ENCODE assay signal across 16 cellular contexts in the genomic region with DNA sequence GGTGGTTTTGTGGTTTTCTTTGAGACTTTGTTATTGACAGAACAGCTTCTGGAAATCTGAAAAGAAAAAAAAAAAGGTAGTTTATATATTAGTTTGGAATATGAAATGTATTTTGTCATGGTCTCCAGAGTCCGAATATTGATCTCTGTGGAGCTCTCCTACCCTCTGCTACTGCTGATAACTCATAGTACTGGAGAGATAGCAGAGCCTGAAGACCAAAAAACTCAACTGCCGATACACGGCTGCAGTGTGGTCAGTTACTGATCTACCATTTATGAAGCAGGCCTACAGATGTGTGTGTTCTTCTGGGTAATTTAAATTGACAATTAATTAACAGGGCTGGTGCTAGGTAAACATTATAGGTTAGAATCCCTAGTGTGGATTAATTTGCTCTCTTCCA. TPM values are rescaled to one million over a fixed set of nuclear protein-coding genes. Genes with fewer than 3 reads are reported as not detected.
DNase-seq lines count a peak whose midpoint lies in the region; ATAC-seq and TF ChIP-seq lines count a peak whose summit lies in the region.
"Had no signal": no experiment of that assay in that cellular context is flagged by ENCODE, and none has a peak within 500 bp of the region (broad histone marks: within the 10 kb centered on the region; RNA-seq: fewer than 3 reads in every experiment).

No MANE protein-coding gene starts in this region.

- peak overlapping the region; percentile 31 for H3K27ac Mint-ChIP-seq in T-helper 1 cell treated with Interleukin-12 subunit alpha and Interleukin-12 subunit beta and Interleukin-4 antibody, amounts not matched to agents 30 μg/mL and 1 μg/mL, for 36 hours
- peak overlapping the region; percentile 47 to 72 for H3K27ac Mint-ChIP-seq in natural killer cell
- H3K27ac Mint-ChIP-seq in natural killer cell treated with Interleukin-12 subunit alpha and Interleukin-12 subunit beta and Interleukin-15 and Interleukin-18, amount 100 ng/mL, for 72 hours, result peak overlapping the region in 1 of 2 donors; percentile 20
- H3K27ac Mint-ChIP-seq in stimulated activated effector memory CD8-positive, alpha-beta T cell treated with anti-CD3 and anti-CD28 coated beads, Interleukin-12 subunit alpha, Interleukin-12 subunit beta, amount 100 ng/mL, for 72 hours, result peak overlapping the region; percentile 32
- H3K27ac Mint-ChIP-seq: H9 had no signal

- peaks cover 28% of the 10 kb centered on the region for H3K36me3 Mint-ChIP-seq in T-helper 1 cell treated with Interleukin-12 subunit alpha and Interleukin-12 subunit beta and Interleukin-4 antibody, amounts not matched to agents 30 μg/mL and 1 μg/mL, for 36 hours (ENCODE audit: low read depth)
- H3K36me3 Mint-ChIP-seq in natural killer cell, result peaks cover 17% of the 10 kb centered on the region
- peaks cover 13% of the 10 kb centered on the region for H3K36me3 Mint-ChIP-seq in natural killer cell treated with Interleukin-12 subunit alpha and Interleukin-12 subunit beta and Interleukin-15 and Interleukin-18, amount 100 ng/mL, for 72 hours
- H3K36me3 Mint-ChIP-seq in stimulated activated effector memory CD8-positive, alpha-beta T cell treated with anti-CD3 and anti-CD28 coated beads, Interleukin-12 subunit alpha, Interleukin-12 subunit beta, amount 100 ng/mL, for 72 hours, result peaks cover 59% of the 10 kb centered on the region

- no peak for ATAC-seq in natural killer cell
- ATAC-seq in natural killer cell treated with Interleukin-12 subunit alpha and Interleukin-12 subunit beta and Interleukin-15 and Interleukin-18, amount 100 ng/mL, for 72 hours, result no peak
- ATAC-seq in stimulated activated effector memory CD8-positive, alpha-beta T cell treated with anti-CD3 and anti-CD28 coated beads, Interleukin-12 subunit alpha, Interleukin-12 subunit beta, amount 100 ng/mL, for 72 hours, result no peak
- no peak for ATAC-seq in activated CD4-positive, CD25-positive, alpha-beta regulatory T cell treated with anti-CD3 and anti-CD28 coated beads, Interleukin-2, amount 50 U/mL, for 24 hours
- ATAC-seq: Right ventricle myocardium inferior had no signal

- no peaks in the 10 kb centered on the region for H3K27me3 Mint-ChIP-seq in T-helper 1 cell treated with Interleukin-12 subunit alpha and Interleukin-12 subunit beta and Interleukin-4 antibody, amounts not matched to agents 30 μg/mL and 1 μg/mL, for 36 hours (ENCODE audit: low read depth)
- no peaks in the 10 kb centered on the region for H3K27me3 Mint-ChIP-seq in natural killer cell (ENCODE audit: low read depth in 2 of 2)
- no peaks in the 10 kb centered on the region for H3K27me3 Mint-ChIP-seq in natural killer cell treated with Interleukin-12 subunit alpha and Interleukin-12 subunit beta and Interleukin-15 and Interleukin-18, amount 100 ng/mL, for 72 hours

- no peak for TF ChIP-seq POLR2A in erythroblast (IDR thresholded peaks at IDR 0.05; ENCODE audit: low read length)

- DNase-seq in T-helper 1 cell (no peak), natural killer cell (no peak), erythroblast (lab: John Stamatoyannopoulos, UW) (peak; percentile 23 to 74), DMS53 (lab: John Stamatoyannopoulos, UW) (no peak)
- DNase-seq in natural killer cell treated with Interleukin-12 subunit alpha and Interleukin-12 subunit beta and Interleukin-15 and Interleukin-18, amount 100 ng/mL, for 72 hours (ENCODE audit: low spot score), result no peak
- DNase-seq in stimulated activated effector memory CD8-positive, alpha-beta T cell treated with anti-CD3 and anti-CD28 coated beads, Interleukin-12 subunit alpha, Interleukin-12 subunit beta, amount 100 ng/mL, for 72 hours (ENCODE audit: low spot score in 2 of 2), result no peak
- DNase-seq: AML-193, Caco-2, GF-D8, H9, Karpas-422, NCI-H1048, NCI-H2081 had no signal

- intact Hi-C loops in natural killer cell (cut with micrococcal nuclease), result no loop called here

- H3K9me3 Mint-ChIP-seq in T-helper 1 cell treated with Interleukin-12 subunit alpha and Interleukin-12 subunit beta and Interleukin-4 antibody, amounts not matched to agents 30 μg/mL and 1 μg/mL, for 36 hours, result no peaks in the 10 kb centered on the region
- H3K9me3 Mint-ChIP-seq in natural killer cell, result no peaks in the 10 kb centered on the region
- H3K9me3 Mint-ChIP-seq in natural killer cell treated with Interleukin-12 subunit alpha and Interleukin-12 subunit beta and Interleukin-15 and Interleukin-18, amount 100 ng/mL, for 72 hours, result no peaks in the 10 kb centered on the region
- H3K9me3 Mint-ChIP-seq in stimulated activated effector memory CD8-positive, alpha-beta T cell treated with anti-CD3 and anti-CD28 coated beads, Interleukin-12 subunit alpha, Interleukin-12 subunit beta, amount 100 ng/mL, for 72 hours, result no peaks in the 10 kb centered on the region
- H3K9me3 Mint-ChIP-seq: H9 had no signal

- H3K4me3 Mint-ChIP-seq in T-helper 1 cell treated with Interleukin-12 subunit alpha and Interleukin-12 subunit beta and Interleukin-4 antibody, amounts not matched to agents 30 μg/mL and 1 μg/mL, for 36 hours, result no peak overlapping the region
- no peak overlapping the region for H3K4me3 Mint-ChIP-seq in natural killer cell
- no peak overlapping the region for H3K4me3 Mint-ChIP-seq in natural killer cell treated with Interleukin-12 subunit alpha and Interleukin-12 subunit beta and Interleukin-15 and Interleukin-18, amount 100 ng/mL, for 72 hours
- no peak overlapping the region for H3K4me3 Mint-ChIP-seq in stimulated activated effector memory CD8-positive, alpha-beta T cell treated with anti-CD3 and anti-CD28 coated beads, Interleukin-12 subunit alpha, Interleukin-12 subunit beta, amount 100 ng/mL, for 72 hours
- H3K4me3 Mint-ChIP-seq: H9 had no signal

- TF ChIP-seq CTCF in natural killer cell (IDR thresholded peaks at IDR 0.05), result no peak

- peaks cover 7% of the 10 kb centered on the region for H3K4me1 Mint-ChIP-seq in T-helper 1 cell treated with Interleukin-12 subunit alpha and Interleukin-12 subunit beta and Interleukin-4 antibody, amounts not matched to agents 30 μg/mL and 1 μg/mL, for 36 hours (ENCODE audit: low read depth)
- H3K4me1 Mint-ChIP-seq in natural killer cell, result peaks cover 11 to 17% of the 10 kb centered on the region in 2 donors
- peaks cover 12 to 17% of the 10 kb centered on the region in 2 donors for H3K4me1 Mint-ChIP-seq in natural killer cell treated with Interleukin-12 subunit alpha and Interleukin-12 subunit beta and Interleukin-15 and Interleukin-18, amount 100 ng/mL, for 72 hours (ENCODE audit: low read depth in 2 of 2)
- H3K4me1 Mint-ChIP-seq in stimulated activated effector memory CD8-positive, alpha-beta T cell treated with anti-CD3 and anti-CD28 coated beads, Interleukin-12 subunit alpha, Interleukin-12 subunit beta, amount 100 ng/mL, for 72 hours, result peaks cover 14% of the 10 kb centered on the region

RNA-seq across cellular contexts. Expression of gene FAM120A, which starts 3.8 kb away (rescaled TPM):
- total RNA-seq in natural killer cell, result 10 to 100 TPM; 87.7 to 96.1 (median 91.5) TPM
- 100 to 1,000 TPM; 138 to 154 TPM for total RNA-seq in natural killer cell treated with Interleukin-12 subunit alpha and Interleukin-12 subunit beta and Interleukin-15 and Interleukin-18, amount 100 ng/mL, for 72 hours

RNA-seq across cellular contexts. Expression of gene FAM120AOS, which starts 5.7 kb away (rescaled TPM):
- total RNA-seq in natural killer cell, result 10 to 100 TPM; 36.7 to 49.7 (median 45.3) TPM
- total RNA-seq in natural killer cell treated with Interleukin-12 subunit alpha and Interleukin-12 subunit beta and Interleukin-15 and Interleukin-18, amount 100 ng/mL, for 72 hours, result 10 to 100 TPM; 28.6 to 36.0 TPM

Comparison
In these comparisons a context has a peak if more than half of its experiments do, and no peak if none do; other contexts are left out.
1. DNase-seq: peak in erythroblast (2 of 2); none in T-helper 1 cell (0 of 5), natural killer cell (single experiment), natural killer cell treated with Interleukin-12 subunit alpha and Interleukin-12 subunit beta and Interleukin-15 and Interleukin-18, amount 100 ng/mL, for 72 hours (single experiment), stimulated activated effector memory CD8-positive, alpha-beta T cell treated with anti-CD3 and anti-CD28 coated beads, Interleukin-12 subunit alpha, Interleukin-12 subunit beta, amount 100 ng/mL, for 72 hours (0 of 2) and DMS53 (single experiment).